27 cellular contexts compared by ENCODE assay signal in genomic region chr2:212441821-212442220, GRCh38.
"Had no signal": no experiment of that assay in that cellular context is flagged by ENCODE, and none has a peak within 500 bp of the region (broad histone marks: within the 10 kb centered on the region; RNA-seq: fewer than 3 reads in every experiment).

No MANE protein-coding gene starts in this region.

- H3K4me3 Mint-ChIP-seq: stimulated activated effector memory CD8-positive, alpha-beta T cell treated with anti-CD3 and anti-CD28 coated beads, Interleukin-12 subunit alpha, Interleukin-12 subunit beta, amount 100 ng/mL, for 72 hours; stimulated activated memory B cell treated with anti-CD40 and anti-IgM and Interleukin-4, amounts not matched to agents 10 μg/mL and 1 μg/mL and 100 μg/mL, for 72 hours; stimulated activated naive B cell treated with anti-CD40 and anti-IgM and Interleukin-4, amounts not matched to agents 10 μg/mL and 1 μg/mL and 100 μg/mL, for 72 hours; stimulated activated naive CD8-positive, alpha-beta T cell treated with anti-CD3 and anti-CD28 coated beads, Interleukin-15, amount 100 ng/mL, for 72 hours; stimulated activated naive CD8-positive, alpha-beta T cell treated with anti-CD3 and anti-CD28 coated beads, Interleukin-15, Interleukin-2, amounts not matched to agents 100 ng/mL and 50 ng/mL, for 24 hours; type B pancreatic cell had no signal

- H3K27ac ChIP-seq: stomach, suprapubic skin, testis, thoracic aorta, thyroid gland, tibial artery, tibial nerve, transverse colon, upper lobe of left lung, upper lobe of right lung, uterus, vagina had no signal

- H3K27me3 Mint-ChIP-seq: stimulated activated memory B cell treated with anti-CD40 and anti-IgM and Interleukin-4, amounts not matched to agents 10 μg/mL and 1 μg/mL and 100 μg/mL, for 72 hours; stimulated activated naive B cell treated with anti-CD40 and anti-IgM and Interleukin-4, amounts not matched to agents 10 μg/mL and 1 μg/mL and 100 μg/mL, for 72 hours; stimulated activated naive CD8-positive, alpha-beta T cell treated with anti-CD3 and anti-CD28 coated beads, Interleukin-15, amount 100 ng/mL, for 72 hours; stimulated activated naive CD8-positive, alpha-beta T cell treated with anti-CD3 and anti-CD28 coated beads, Interleukin-15, Interleukin-2, amounts not matched to agents 100 ng/mL and 50 ng/mL, for 24 hours; type B pancreatic cell had no signal

- H3K27me3 ChIP-seq: stomach, suprapubic skin, testis, thyroid gland, tibial artery, tibial nerve, transverse colon, upper lobe of left lung, upper lobe of right lung, uterus, vagina had no signal

- H3K27ac Mint-ChIP-seq: stimulated activated effector memory CD8-positive, alpha-beta T cell treated with anti-CD3 and anti-CD28 coated beads, Interleukin-12 subunit alpha, Interleukin-12 subunit beta, amount 100 ng/mL, for 72 hours; stimulated activated memory B cell treated with anti-CD40 and anti-IgM and Interleukin-4, amounts not matched to agents 10 μg/mL and 1 μg/mL and 100 μg/mL, for 72 hours; stimulated activated naive B cell treated with anti-CD40 and anti-IgM and Interleukin-4, amounts not matched to agents 10 μg/mL and 1 μg/mL and 100 μg/mL, for 72 hours; stimulated activated naive CD8-positive, alpha-beta T cell treated with anti-CD3 and anti-CD28 coated beads, Interleukin-15, amount 100 ng/mL, for 72 hours; stimulated activated naive CD8-positive, alpha-beta T cell treated with anti-CD3 and anti-CD28 coated beads, Interleukin-15, Interleukin-2, amounts not matched to agents 100 ng/mL and 50 ng/mL, for 24 hours; type B pancreatic cell had no signal

- DNase-seq: stimulated activated CD4-positive, alpha-beta T cell treated with anti-CD3 and anti-CD28 coated beads, Interleukin-2, amount 100 ng/mL, for 48 hours; stimulated activated CD4-positive, alpha-beta T cell treated with anti-CD3 and anti-CD28 coated beads, Interleukin-4, amount 100 ng/mL, for 1 hour; stimulated activated CD4-positive, alpha-beta T cell treated with anti-CD3 and anti-CD28 coated beads, Interleukin-4, amount 100 ng/mL, for 24 hours; stimulated activated CD4-positive, alpha-beta T cell treated with anti-CD3 and anti-CD28 coated beads, Interleukin-4, amount 100 ng/mL, for 4 hours; stimulated activated CD8-positive, alpha-beta memory T cell treated with anti-CD3 and anti-CD28 coated beads, Interleukin-4, amount 100 ng/mL, for 48 hours; stimulated activated naive B cell treated with anti-CD40 and anti-IgM and Interleukin-4, amounts not matched to agents 10 μg/mL and 1 μg/mL and 100 μg/mL, for 72 hours; stimulated activated naive CD4-positive, alpha-beta T cell; stimulated activated naive CD4-positive, alpha-beta T cell treated with Interleukin-2 at 50 U/mL for 16 hours; stimulated activated naive CD8-positive, alpha-beta T cell treated with anti-CD3 and anti-CD28 coated beads, Interleukin-15, amount 100 ng/mL, for 72 hours; stimulated activated naive CD8-positive, alpha-beta T cell treated with anti-CD3 and anti-CD28 coated beads, Interleukin-15, Interleukin-2, amounts not matched to agents 100 U/mL and 50 U/mL, for 24 hours; stomach; substantia nigra; testis; thyroid gland; tibial artery; transverse colon; upper lobe of left lung; upper lobe of right lung; uterus had no signal

- H3K36me3 Mint-ChIP-seq: stimulated activated effector memory CD8-positive, alpha-beta T cell treated with anti-CD3 and anti-CD28 coated beads, Interleukin-12 subunit alpha, Interleukin-12 subunit beta, amount 100 ng/mL, for 72 hours; stimulated activated memory B cell treated with anti-CD40 and anti-IgM and Interleukin-4, amounts not matched to agents 10 μg/mL and 1 μg/mL and 100 μg/mL, for 72 hours; stimulated activated naive B cell treated with anti-CD40 and anti-IgM and Interleukin-4, amounts not matched to agents 10 μg/mL and 1 μg/mL and 100 μg/mL, for 72 hours; type B pancreatic cell had no signal

- H3K4me3 ChIP-seq: stomach, suprapubic skin, testis, thoracic aorta, thyroid gland, tibial artery, tibial nerve, transverse colon, upper lobe of left lung, upper lobe of right lung, uterus, vagina had no signal

- H3K4me1 ChIP-seq: stomach, suprapubic skin, testis, thyroid gland, tibial artery, tibial nerve, transverse colon, upper lobe of left lung, upper lobe of right lung, uterus, vagina had no signal

- H3K36me3 ChIP-seq: stomach, suprapubic skin, thoracic aorta, thyroid gland, tibial artery, tibial nerve, transverse colon, upper lobe of left lung, upper lobe of right lung, uterus, vagina had no signal

- H3K9me3 ChIP-seq: testis, thyroid gland, transverse colon, uterus, vagina had no signal

- H3K4me1 Mint-ChIP-seq: stimulated activated effector memory CD8-positive, alpha-beta T cell treated with anti-CD3 and anti-CD28 coated beads, Interleukin-12 subunit alpha, Interleukin-12 subunit beta, amount 100 ng/mL, for 72 hours; stimulated activated memory B cell treated with anti-CD40 and anti-IgM and Interleukin-4, amounts not matched to agents 10 μg/mL and 1 μg/mL and 100 μg/mL, for 72 hours; stimulated activated naive B cell treated with anti-CD40 and anti-IgM and Interleukin-4, amounts not matched to agents 10 μg/mL and 1 μg/mL and 100 μg/mL, for 72 hours; stimulated activated naive CD8-positive, alpha-beta T cell treated with anti-CD3 and anti-CD28 coated beads, Interleukin-15, amount 100 ng/mL, for 72 hours had no signal
